2 cellular contexts compared by ENCODE assay signal in the genomic region with DNA sequence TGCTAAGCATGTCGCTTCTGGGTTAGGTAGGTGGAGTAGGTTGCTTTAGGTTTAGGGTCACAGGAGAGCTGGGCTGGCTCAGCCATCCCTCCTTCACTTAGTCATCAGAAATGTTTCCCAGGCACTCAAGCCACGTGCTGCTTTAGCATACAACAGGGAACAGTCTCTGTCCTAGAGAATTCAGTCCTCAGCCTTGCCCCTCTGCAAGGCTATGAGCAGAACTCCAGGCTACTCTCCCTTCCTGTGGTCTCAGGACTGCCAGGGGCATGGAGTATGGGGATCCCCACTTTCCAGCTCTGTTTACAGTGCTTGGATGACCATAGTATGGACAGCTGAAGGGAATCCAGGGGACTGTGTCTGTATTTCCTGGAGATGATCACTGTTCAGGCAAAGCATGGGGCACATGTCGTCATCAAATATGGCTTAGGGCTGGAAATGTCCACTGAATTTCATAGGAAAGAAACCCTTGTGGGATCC.
TF ChIP-seq lines count a peak whose summit lies in the region.

No MANE protein-coding gene starts in this region.

TF ChIP-seq in GM23338, 12 proteins besides CTCF, POLR2A, EP300 and RAD21 (continues in another document):
- TF ChIP-seq POLR2AphosphoS5 (IDR thresholded peaks at IDR 0.05; ENCODE audit: low read depth) (no peak), EZH2 (IDR thresholded peaks at IDR 0.05; ENCODE audit: low read depth, unreplicated experiment) (no peak), STAT1 (IDR thresholded peaks at IDR 0.05; ENCODE audit: unreplicated experiment) (no peak), NANOG (IDR thresholded peaks at IDR 0.05; ENCODE audit: borderline replicate concordance) (no peak), EZH2phosphoT487 (IDR thresholded peaks at IDR 0.05; ENCODE audit: unreplicated experiment) (no peak), JUNB (IDR thresholded peaks at IDR 0.05; ENCODE audit: unreplicated experiment) (no peak)
- TF ChIP-seq, protein P1, sequence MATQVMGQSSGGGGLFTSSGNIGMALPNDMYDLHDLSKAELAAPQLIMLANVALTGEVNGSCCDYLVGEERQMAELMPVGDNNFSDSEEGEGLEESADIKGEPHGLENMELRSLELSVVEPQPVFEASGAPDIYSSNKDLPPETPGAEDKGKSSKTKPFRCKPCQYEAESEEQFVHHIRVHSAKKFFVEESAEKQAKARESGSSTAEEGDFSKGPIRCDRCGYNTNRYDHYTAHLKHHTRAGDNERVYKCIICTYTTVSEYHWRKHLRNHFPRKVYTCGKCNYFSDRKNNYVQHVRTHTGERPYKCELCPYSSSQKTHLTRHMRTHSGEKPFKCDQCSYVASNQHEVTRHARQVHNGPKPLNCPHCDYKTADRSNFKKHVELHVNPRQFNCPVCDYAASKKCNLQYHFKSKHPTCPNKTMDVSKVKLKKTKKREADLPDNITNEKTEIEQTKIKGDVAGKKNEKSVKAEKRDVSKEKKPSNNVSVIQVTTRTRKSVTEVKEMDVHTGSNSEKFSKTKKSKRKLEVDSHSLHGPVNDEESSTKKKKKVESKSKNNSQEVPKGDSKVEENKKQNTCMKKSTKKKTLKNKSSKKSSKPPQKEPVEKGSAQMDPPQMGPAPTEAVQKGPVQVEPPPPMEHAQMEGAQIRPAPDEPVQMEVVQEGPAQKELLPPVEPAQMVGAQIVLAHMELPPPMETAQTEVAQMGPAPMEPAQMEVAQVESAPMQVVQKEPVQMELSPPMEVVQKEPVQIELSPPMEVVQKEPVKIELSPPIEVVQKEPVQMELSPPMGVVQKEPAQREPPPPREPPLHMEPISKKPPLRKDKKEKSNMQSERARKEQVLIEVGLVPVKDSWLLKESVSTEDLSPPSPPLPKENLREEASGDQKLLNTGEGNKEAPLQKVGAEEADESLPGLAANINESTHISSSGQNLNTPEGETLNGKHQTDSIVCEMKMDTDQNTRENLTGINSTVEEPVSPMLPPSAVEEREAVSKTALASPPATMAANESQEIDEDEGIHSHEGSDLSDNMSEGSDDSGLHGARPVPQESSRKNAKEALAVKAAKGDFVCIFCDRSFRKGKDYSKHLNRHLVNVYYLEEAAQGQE (IDR thresholded peaks at IDR 0.05; ENCODE audit: unreplicated experiment) = no peak
- TF ChIP-seq, protein P2, sequence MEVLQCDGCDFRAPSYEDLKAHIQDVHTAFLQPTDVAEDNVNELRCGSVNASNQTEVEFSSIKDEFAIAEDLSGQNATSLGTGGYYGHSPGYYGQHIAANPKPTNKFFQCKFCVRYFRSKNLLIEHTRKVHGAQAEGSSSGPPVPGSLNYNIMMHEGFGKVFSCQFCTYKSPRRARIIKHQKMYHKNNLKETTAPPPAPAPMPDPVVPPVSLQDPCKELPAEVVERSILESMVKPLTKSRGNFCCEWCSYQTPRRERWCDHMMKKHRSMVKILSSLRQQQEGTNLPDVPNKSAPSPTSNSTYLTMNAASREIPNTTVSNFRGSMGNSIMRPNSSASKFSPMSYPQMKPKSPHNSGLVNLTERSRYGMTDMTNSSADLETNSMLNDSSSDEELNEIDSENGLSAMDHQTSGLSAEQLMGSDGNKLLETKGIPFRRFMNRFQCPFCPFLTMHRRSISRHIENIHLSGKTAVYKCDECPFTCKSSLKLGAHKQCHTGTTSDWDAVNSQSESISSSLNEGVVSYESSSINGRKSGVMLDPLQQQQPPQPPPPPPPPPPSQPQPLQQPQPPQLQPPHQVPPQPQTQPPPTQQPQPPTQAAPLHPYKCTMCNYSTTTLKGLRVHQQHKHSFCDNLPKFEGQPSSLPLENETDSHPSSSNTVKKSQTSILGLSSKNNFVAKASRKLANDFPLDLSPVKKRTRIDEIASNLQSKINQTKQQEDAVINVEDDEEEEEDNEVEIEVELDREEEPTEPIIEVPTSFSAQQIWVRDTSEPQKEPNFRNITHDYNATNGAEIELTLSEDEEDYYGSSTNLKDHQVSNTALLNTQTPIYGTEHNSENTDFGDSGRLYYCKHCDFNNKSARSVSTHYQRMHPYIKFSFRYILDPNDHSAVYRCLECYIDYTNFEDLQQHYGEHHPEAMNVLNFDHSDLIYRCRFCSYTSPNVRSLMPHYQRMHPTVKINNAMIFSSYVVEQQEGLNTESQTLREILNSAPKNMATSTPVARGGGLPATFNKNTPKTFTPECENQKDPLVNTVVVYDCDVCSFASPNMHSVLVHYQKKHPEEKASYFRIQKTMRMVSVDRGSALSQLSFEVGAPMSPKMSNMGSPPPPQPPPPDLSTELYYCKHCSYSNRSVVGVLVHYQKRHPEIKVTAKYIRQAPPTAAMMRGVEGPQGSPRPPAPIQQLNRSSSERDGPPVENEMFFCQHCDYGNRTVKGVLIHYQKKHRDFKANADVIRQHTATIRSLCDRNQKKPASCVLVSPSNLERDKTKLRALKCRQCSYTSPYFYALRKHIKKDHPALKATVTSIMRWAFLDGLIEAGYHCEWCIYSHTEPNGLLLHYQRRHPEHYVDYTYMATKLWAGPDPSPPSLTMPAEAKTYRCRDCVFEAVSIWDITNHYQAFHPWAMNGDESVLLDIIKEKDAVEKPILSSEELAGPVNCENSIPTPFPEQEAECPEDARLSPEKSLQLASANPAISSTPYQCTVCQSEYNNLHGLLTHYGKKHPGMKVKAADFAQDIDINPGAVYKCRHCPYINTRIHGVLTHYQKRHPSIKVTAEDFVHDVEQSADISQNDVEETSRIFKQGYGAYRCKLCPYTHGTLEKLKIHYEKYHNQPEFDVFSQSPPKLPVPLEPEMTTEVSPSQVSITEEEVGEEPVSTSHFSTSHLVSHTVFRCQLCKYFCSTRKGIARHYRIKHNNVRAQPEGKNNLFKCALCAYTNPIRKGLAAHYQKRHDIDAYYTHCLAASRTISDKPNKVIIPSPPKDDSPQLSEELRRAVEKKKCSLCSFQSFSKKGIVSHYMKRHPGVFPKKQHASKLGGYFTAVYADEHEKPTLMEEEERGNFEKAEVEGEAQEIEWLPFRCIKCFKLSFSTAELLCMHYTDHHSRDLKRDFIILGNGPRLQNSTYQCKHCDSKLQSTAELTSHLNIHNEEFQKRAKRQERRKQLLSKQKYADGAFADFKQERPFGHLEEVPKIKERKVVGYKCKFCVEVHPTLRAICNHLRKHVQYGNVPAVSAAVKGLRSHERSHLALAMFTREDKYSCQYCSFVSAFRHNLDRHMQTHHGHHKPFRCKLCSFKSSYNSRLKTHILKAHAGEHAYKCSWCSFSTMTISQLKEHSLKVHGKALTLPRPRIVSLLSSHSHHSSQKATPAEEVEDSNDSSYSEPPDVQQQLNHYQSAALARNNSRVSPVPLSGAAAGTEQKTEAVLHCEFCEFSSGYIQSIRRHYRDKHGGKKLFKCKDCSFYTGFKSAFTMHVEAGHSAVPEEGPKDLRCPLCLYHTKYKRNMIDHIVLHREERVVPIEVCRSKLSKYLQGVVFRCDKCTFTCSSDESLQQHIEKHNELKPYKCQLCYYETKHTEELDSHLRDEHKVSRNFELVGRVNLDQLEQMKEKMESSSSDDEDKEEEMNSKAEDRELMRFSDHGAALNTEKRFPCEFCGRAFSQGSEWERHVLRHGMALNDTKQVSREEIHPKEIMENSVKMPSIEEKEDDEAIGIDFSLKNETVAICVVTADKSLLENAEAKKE (CRISPR knock-in tag; IDR thresholded peaks at IDR 0.05) = no peak
- TF ChIP-seq, protein P3, sequence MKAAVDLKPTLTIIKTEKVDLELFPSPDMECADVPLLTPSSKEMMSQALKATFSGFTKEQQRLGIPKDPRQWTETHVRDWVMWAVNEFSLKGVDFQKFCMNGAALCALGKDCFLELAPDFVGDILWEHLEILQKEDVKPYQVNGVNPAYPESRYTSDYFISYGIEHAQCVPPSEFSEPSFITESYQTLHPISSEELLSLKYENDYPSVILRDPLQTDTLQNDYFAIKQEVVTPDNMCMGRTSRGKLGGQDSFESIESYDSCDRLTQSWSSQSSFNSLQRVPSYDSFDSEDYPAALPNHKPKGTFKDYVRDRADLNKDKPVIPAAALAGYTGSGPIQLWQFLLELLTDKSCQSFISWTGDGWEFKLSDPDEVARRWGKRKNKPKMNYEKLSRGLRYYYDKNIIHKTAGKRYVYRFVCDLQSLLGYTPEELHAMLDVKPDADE (IDR thresholded peaks at IDR 0.05) = no peak

TF ChIP-seq in WTC11, 78 proteins besides CTCF, POLR2A, EP300 and RAD21 (continues in another document):
- TF ChIP-seq, protein P4, sequence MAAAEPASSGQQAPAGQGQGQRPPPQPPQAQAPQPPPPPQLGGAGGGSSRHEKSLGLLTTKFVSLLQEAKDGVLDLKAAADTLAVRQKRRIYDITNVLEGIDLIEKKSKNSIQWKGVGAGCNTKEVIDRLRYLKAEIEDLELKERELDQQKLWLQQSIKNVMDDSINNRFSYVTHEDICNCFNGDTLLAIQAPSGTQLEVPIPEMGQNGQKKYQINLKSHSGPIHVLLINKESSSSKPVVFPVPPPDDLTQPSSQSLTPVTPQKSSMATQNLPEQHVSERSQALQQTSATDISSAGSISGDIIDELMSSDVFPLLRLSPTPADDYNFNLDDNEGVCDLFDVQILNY (CRISPR knock-in tag; IDR thresholded peaks at IDR 0.05) = no peak
- TF ChIP-seq, protein P5, sequence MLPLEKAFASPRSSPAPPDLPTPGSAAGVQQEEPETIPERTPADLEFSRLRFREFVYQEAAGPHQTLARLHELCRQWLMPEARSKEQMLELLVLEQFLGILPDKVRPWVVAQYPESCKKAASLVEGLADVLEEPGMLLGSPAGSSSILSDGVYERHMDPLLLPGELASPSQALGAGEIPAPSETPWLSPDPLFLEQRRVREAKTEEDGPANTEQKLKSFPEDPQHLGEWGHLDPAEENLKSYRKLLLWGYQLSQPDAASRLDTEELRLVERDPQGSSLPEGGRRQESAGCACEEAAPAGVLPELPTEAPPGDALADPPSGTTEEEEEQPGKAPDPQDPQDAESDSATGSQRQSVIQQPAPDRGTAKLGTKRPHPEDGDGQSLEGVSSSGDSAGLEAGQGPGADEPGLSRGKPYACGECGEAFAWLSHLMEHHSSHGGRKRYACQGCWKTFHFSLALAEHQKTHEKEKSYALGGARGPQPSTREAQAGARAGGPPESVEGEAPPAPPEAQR (CRISPR knock-in tag; IDR thresholded peaks at IDR 0.05) = no peak
- TF ChIP-seq, protein P6, sequence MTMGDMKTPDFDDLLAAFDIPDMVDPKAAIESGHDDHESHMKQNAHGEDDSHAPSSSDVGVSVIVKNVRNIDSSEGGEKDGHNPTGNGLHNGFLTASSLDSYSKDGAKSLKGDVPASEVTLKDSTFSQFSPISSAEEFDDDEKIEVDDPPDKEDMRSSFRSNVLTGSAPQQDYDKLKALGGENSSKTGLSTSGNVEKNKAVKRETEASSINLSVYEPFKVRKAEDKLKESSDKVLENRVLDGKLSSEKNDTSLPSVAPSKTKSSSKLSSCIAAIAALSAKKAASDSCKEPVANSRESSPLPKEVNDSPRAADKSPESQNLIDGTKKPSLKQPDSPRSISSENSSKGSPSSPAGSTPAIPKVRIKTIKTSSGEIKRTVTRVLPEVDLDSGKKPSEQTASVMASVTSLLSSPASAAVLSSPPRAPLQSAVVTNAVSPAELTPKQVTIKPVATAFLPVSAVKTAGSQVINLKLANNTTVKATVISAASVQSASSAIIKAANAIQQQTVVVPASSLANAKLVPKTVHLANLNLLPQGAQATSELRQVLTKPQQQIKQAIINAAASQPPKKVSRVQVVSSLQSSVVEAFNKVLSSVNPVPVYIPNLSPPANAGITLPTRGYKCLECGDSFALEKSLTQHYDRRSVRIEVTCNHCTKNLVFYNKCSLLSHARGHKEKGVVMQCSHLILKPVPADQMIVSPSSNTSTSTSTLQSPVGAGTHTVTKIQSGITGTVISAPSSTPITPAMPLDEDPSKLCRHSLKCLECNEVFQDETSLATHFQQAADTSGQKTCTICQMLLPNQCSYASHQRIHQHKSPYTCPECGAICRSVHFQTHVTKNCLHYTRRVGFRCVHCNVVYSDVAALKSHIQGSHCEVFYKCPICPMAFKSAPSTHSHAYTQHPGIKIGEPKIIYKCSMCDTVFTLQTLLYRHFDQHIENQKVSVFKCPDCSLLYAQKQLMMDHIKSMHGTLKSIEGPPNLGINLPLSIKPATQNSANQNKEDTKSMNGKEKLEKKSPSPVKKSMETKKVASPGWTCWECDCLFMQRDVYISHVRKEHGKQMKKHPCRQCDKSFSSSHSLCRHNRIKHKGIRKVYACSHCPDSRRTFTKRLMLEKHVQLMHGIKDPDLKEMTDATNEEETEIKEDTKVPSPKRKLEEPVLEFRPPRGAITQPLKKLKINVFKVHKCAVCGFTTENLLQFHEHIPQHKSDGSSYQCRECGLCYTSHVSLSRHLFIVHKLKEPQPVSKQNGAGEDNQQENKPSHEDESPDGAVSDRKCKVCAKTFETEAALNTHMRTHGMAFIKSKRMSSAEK (CRISPR knock-in tag; IDR thresholded peaks at IDR 0.05; ENCODE audit: borderline replicate concordance) = no peak
- TF ChIP-seq, protein P7, sequence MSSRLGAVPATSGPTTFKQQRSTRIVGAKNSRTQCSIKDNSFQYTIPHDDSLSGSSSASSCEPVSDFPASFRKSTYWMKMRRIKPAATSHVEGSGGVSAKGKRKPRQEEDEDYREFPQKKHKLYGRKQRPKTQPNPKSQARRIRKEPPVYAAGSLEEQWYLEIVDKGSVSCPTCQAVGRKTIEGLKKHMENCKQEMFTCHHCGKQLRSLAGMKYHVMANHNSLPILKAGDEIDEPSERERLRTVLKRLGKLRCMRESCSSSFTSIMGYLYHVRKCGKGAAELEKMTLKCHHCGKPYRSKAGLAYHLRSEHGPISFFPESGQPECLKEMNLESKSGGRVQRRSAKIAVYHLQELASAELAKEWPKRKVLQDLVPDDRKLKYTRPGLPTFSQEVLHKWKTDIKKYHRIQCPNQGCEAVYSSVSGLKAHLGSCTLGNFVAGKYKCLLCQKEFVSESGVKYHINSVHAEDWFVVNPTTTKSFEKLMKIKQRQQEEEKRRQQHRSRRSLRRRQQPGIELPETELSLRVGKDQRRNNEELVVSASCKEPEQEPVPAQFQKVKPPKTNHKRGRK (CRISPR knock-in tag; IDR thresholded peaks at IDR 0.05; ENCODE audit: borderline replicate concordance) = no peak
- no peak for TF ChIP-seq NR2C2 (CRISPR knock-in tag; IDR thresholded peaks at IDR 0.05)
- no peak for TF ChIP-seq MXD4 (CRISPR knock-in tag; IDR thresholded peaks at IDR 0.05; ENCODE audit: borderline replicate concordance)
- TF ChIP-seq ATF1 (CRISPR knock-in tag; IDR thresholded peaks at IDR 0.05) = no peak
- TF ChIP-seq ZNF317 (CRISPR knock-in tag; IDR thresholded peaks at IDR 0.05; ENCODE audit: borderline replicate concordance, low read depth) = no peak
- TF ChIP-seq, protein P8, sequence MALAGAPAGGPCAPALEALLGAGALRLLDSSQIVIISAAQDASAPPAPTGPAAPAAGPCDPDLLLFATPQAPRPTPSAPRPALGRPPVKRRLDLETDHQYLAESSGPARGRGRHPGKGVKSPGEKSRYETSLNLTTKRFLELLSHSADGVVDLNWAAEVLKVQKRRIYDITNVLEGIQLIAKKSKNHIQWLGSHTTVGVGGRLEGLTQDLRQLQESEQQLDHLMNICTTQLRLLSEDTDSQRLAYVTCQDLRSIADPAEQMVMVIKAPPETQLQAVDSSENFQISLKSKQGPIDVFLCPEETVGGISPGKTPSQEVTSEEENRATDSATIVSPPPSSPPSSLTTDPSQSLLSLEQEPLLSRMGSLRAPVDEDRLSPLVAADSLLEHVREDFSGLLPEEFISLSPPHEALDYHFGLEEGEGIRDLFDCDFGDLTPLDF (CRISPR knock-in tag; IDR thresholded peaks at IDR 0.05) = no peak
- TF ChIP-seq, protein P9, sequence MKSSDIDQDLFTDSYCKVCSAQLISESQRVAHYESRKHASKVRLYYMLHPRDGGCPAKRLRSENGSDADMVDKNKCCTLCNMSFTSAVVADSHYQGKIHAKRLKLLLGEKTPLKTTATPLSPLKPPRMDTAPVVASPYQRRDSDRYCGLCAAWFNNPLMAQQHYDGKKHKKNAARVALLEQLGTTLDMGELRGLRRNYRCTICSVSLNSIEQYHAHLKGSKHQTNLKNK (CRISPR knock-in tag; IDR thresholded peaks at IDR 0.05) = no peak
